10 cellular contexts compared by ENCODE assay signal in the genomic region with DNA sequence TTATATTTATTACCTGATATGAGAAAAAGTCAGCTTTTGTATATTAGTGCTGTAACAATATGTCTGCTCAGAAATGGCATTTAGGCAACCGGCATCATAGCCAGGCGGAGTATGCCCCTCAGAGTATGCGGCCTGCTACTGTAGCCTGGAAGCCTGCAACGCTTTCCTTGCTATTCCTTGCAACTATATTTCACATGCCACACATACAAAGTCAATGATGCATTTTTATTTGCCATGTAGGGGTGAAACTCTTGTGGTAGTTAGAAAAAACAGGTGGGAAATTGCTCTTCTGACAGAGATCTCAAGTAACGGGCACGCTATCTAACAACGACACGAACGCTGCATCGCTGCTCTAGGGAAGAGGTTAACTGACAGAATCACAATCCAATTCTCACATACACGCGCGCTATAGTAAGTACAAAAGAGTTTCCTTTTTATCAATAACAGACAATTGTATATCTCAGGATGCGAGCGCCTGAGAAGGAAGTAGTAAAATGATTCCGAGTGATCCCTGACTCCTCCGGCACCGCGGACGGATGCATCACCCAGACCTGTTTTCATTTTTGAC. TPM values are rescaled to one million over a fixed set of nuclear protein-coding genes. Genes with fewer than 3 reads are reported as not detected.
DNase-seq lines count a peak whose midpoint lies in the region; ATAC-seq, FAIRE-seq and TF ChIP-seq lines count a peak whose summit lies in the region.
"Had no signal": no experiment of that assay in that cellular context is flagged by ENCODE, and none has a peak within 500 bp of the region (broad histone marks: within the 10 kb centered on the region; RNA-seq: fewer than 3 reads in every experiment).

No MANE protein-coding gene starts in this region.

- H3K9me3 ChIP-seq in SK-N-MC (ENCODE audit: low read depth, low read length) (no peaks in the 10 kb centered on the region), heart left ventricle (no peaks in the 10 kb centered on the region), gastrocnemius medialis (no peaks in the 10 kb centered on the region)
- H3K9me3 ChIP-seq: left lung had no signal

- H3K27me3 ChIP-seq in heart left ventricle, result peaks cover 0 to 77% (median 33%) of the 10 kb centered on the region in 9 donors
- peaks cover 49 to 63% (median 57%) of the 10 kb centered on the region in 3 donors for H3K27me3 ChIP-seq in gastrocnemius medialis

- peak overlapping the region; percentile 79 for H3K27ac ChIP-seq in SK-N-MC
- peak overlapping the region; percentile 73 to 94 (median 90) for H3K27ac ChIP-seq in heart left ventricle
- H3K27ac ChIP-seq in gastrocnemius medialis, result peak overlapping the region; percentile 76 to 84 (median 80)
- H3K27ac ChIP-seq: left lung had no signal

- TF ChIP-seq POLR2A in heart left ventricle (IDR thresholded peaks at IDR 0.05) (no peak), gastrocnemius medialis (IDR thresholded peaks at IDR 0.05) (no peak), GM12892 (IDR thresholded peaks at IDR 0.05; ENCODE audit: low read depth, low read length) (no peak)

- WGBS in heart left ventricle, 4 donors, result 3 to 10% (median 6%) methylated on average over 20 of the region's 20 CpGs

- intact Hi-C loops in heart left ventricle (cut with DNase I) (loop anchor here in 2 of 10 donors (5.0 kb wide), 1 partner anchor 66 kb away; no protein-coding TSS in a partner anchor), gastrocnemius medialis (cut with DNase I; ENCODE audit: low total_unique reads) (loop anchor here (5.0 kb wide), 2 partner anchors 66 to 931 kb away; no protein-coding TSS in a partner anchor)

- ATAC-seq in heart left ventricle (peak in 2 of 4 donors; percentile 37 to 44), gastrocnemius medialis (no peak)
- ATAC-seq: left lung had no signal

- peaks cover 54% of the 10 kb centered on the region for H3K36me3 ChIP-seq in SK-N-MC (ENCODE audit: insufficient read depth, low read length)
- H3K36me3 ChIP-seq in heart left ventricle, result peaks cover 0 to 6% (median 0%) of the 10 kb centered on the region in 9 donors
- H3K36me3 ChIP-seq in gastrocnemius medialis, result no peaks in the 10 kb centered on the region
- H3K36me3 ChIP-seq: left lung had no signal

- H3K4me1 ChIP-seq in heart left ventricle (peaks cover 0 to 38% (median 15%) of the 10 kb centered on the region in 12 donors), gastrocnemius medialis (peaks cover 8 to 20% of the 10 kb centered on the region in 2 donors)

- CTCF ChIA-PET in GM10248 (lab: Yijun Ruan, JAX), result interaction anchor here (1.0 to 1.1 kb wide), 2 partner anchors 76 to 930 kb away, joined by 3 read pairs; no protein-coding TSS in a partner anchor

- no peak for FAIRE-seq in GM12892 (lab: Jason Lieb, UNC)

- H3K9ac ChIP-seq in SK-N-MC (ENCODE audit: insufficient read length), result peak overlapping the region; percentile 83

- peak in 9 of 12 donors; percentile 22 to 57 (median 34) for TF ChIP-seq CTCF in heart left ventricle (IDR thresholded peaks at IDR 0.05)
- TF ChIP-seq CTCF in gastrocnemius medialis (IDR thresholded peaks at IDR 0.05 in 4 of 5, conservative IDR thresholded peaks at IDR 0.05 in 1 of 5), result peak in 3 of 5 experiments; percentile 26 to 40 (median 28)
- TF ChIP-seq CTCF in GM10248 (IDR thresholded peaks at IDR 0.05; ENCODE audit: control extremely low read depth, extremely low read depth, low read depth, missing control alignments), result no peak

- DNase-seq in NCI-H748 (lab: John Stamatoyannopoulos, UW; ENCODE audit: unreplicated experiment), result peak; percentile 28
- DNase-seq in NCI-H748 treated with DMSO at 0.1 percent for 48 hours (lab: John Stamatoyannopoulos, UW), result no peak
- no peak for DNase-seq in SK-N-MC (ENCODE audit: low read depth, low spot score)
- DNase-seq in heart left ventricle, result peak in 1 of 5 donors; percentile 31
- DNase-seq in gastrocnemius medialis, result no peak
- no peak for DNase-seq in GM12892 (ENCODE audit: insufficient read length)
- no peak for DNase-seq in GM10248 (ENCODE audit: extremely low spot score)
- DNase-seq in NCI-H1048 (lab: John Stamatoyannopoulos, UW), result no peak
- DNase-seq: activated CD4-positive, CD25-positive, alpha-beta regulatory T cell; left lung had no signal

- in situ Hi-C loops in gastrocnemius medialis (cut with MboI; ENCODE audit: low sequenced_read_pairs in 4 of 4), result loop anchor here in 1 of 4 donors (25.0 kb wide), 1 partner anchor 921 kb away; no protein-coding TSS in a partner anchor

- POLR2A ChIA-PET in GM10248 (lab: Yijun Ruan, JAX), result no interaction called here

- H3K4me3 ChIP-seq in SK-N-MC (peak overlapping the region; percentile 87), heart left ventricle (peak overlapping the region; percentile 39 to 93 (median 73)), gastrocnemius medialis (peak overlapping the region; percentile 53 to 79 (median 60))
- H3K4me3 ChIP-seq: left lung had no signal

RNA-seq across cellular contexts. Expression of a gene that starts 5.9 kb away (rescaled TPM):
- 1 to 10 TPM; 3.6 to 8.8 (median 7.2) TPM for total RNA-seq in heart left ventricle
- 1 to 10 TPM; 4.3 TPM for polyA plus RNA-seq in heart left ventricle
- 10 to 100 TPM in 1 of 4 donors, 1 to 10 TPM in 3; 5.5 to 10.4 (median 8.2) TPM for total RNA-seq in gastrocnemius medialis
- not detected for polyA plus RNA-seq in GM12892 (2012; ENCODE audit: missing spikeins)
